ENCODE assay signal across 18 cellular contexts in genomic region chr14:101231828-101232227, GRCh38.
DNase-seq lines count a peak whose midpoint lies in the region; ATAC-seq and FAIRE-seq lines count a peak whose summit lies in the region.
"Had no signal": no experiment of that assay in that cellular context is flagged by ENCODE, and none has a peak within 500 bp of the region (broad histone marks: within the 10 kb centered on the region; RNA-seq: fewer than 3 reads in every experiment).

No MANE protein-coding gene starts in this region.

- H2BK12ac ChIP-seq in neuronal stem cell (ENCODE audit: low read length), result no peak overlapping the region

- H3K23ac ChIP-seq in neuronal stem cell (ENCODE audit: low read depth, low read length, poor library complexity), result no peak overlapping the region

- H3K36me3 ChIP-seq in neuronal stem cell (replicated peaks in 1 of 2; ENCODE audit: control insufficient read depth in 2 of 2, insufficient read depth in 2 of 2, low read length in 2 of 2), result no peaks in the 10 kb centered on the region
- H3K36me3 ChIP-seq: HAP-1, SJCRH30 had no signal

- peak; percentile 30 for DNase-seq in activated CD8-positive, alpha-beta memory T cell treated with anti-CD3 and anti-CD28 coated beads, Interleukin-2, amount 50 U/mL, for 48 hours
- DNase-seq in activated CD8-positive, alpha-beta memory T cell treated with anti-CD3 and anti-CD28 coated beads, Interleukin-2, amount 10 ng/mL, durations not matched to agents 7 days and 5 days, result no peak
- peak; percentile 28 for DNase-seq in ecto neural progenitor cell (ENCODE audit: low spot score)
- DNase-seq in neuronal stem cell (ENCODE audit: low spot score), result no peak
- no peak for DNase-seq in islet precursor cell
- DNase-seq in GM19239 (ENCODE audit: insufficient read length, low spot score), result no peak
- DNase-seq: 8988T; CD8-positive, alpha-beta memory T cell; GDM1; NCI-H187 treated with DMSO at 0.1 percent for 48 hours; NCI-H82; PC-3; SJCRH30 had no signal

- peaks cover 17 to 22% of the 10 kb centered on the region in 2 donors for H3K4me1 ChIP-seq in neuronal stem cell (ENCODE audit: control insufficient read depth in 2 of 2, insufficient read depth in 1 of 2, low read depth in 1 of 2, low read length in 2 of 2)
- H3K4me1 ChIP-seq: HAP-1 had no signal

- H3K9me3 ChIP-seq in neuronal stem cell (replicated peaks in 1 of 2; ENCODE audit: control insufficient read depth in 2 of 2, insufficient read depth in 1 of 2, low read depth in 1 of 2, low read length in 2 of 2), result no peaks in the 10 kb centered on the region
- H3K9me3 ChIP-seq: HAP-1, SJCRH30 had no signal

- no peak overlapping the region for H3K4me2 ChIP-seq in neuronal stem cell (ENCODE audit: insufficient read depth, low read length, poor library complexity, severe bottlenecking)

- no peak overlapping the region for H3K9ac ChIP-seq in neuronal stem cell (ENCODE audit: low read depth, low read length, poor library complexity)

- H3K4ac ChIP-seq in neuronal stem cell (ENCODE audit: low read length), result no peak overlapping the region

- CTCF ChIA-PET in activated CD8-positive, alpha-beta memory T cell treated with anti-CD3 and anti-CD28 coated beads, Interleukin-2, amount 10 ng/mL, durations not matched to agents 7 days and 5 days (lab: Charles Lee), result no interaction called here

- ATAC-seq in activated CD8-positive, alpha-beta memory T cell treated with anti-CD3 and anti-CD28 coated beads, Interleukin-2, amount 10 ng/mL, durations not matched to agents 7 days and 5 days, result no peak
- ATAC-seq in GM18498 (IDR thresholded peaks at IDR 0.05; ENCODE audit: unreplicated experiment) (no peak), GM21717 (IDR thresholded peaks at IDR 0.05; ENCODE audit: unreplicated experiment) (no peak)
- ATAC-seq: GM12878, PC-3 had no signal

- no peak for FAIRE-seq in GM19239 (lab: Jason Lieb, UNC)
- FAIRE-seq: GM12878, GM18507 had no signal

- no peak overlapping the region for H2AFZ ChIP-seq in neuronal stem cell (ENCODE audit: low read length)

- H4K8ac ChIP-seq in neuronal stem cell (ENCODE audit: low read depth, low read length), result no peak overlapping the region

- H4K91ac ChIP-seq in neuronal stem cell (ENCODE audit: low read depth, low read length, poor library complexity), result no peak overlapping the region

- H3K79me1 ChIP-seq in neuronal stem cell (ENCODE audit: low read depth, low read length), result no peaks in the 10 kb centered on the region

- H3K4me3 ChIP-seq in neuronal stem cell (ENCODE audit: low read length in 2 of 2), result no peak overlapping the region
- H3K4me3 ChIP-seq: GM12878, HAP-1, SJCRH30 had no signal

- H3K27ac Mint-ChIP-seq in activated CD8-positive, alpha-beta memory T cell treated with anti-CD3 and anti-CD28 coated beads, Interleukin-2, amount 10 ng/mL, durations not matched to agents 7 days and 5 days, result no peak overlapping the region
- H3K27ac Mint-ChIP-seq: CD8-positive, alpha-beta memory T cell had no signal

- peak overlapping the region; percentile 1 for H2BK15ac ChIP-seq in neuronal stem cell (ENCODE audit: low read length)

- no peaks in the 10 kb centered on the region for H3K27me3 ChIP-seq in neuronal stem cell (ENCODE audit: control insufficient read depth in 3 of 3, insufficient read depth in 3 of 3, low read depth in 1 of 3, low read length in 3 of 3)
- H3K27me3 ChIP-seq: SJCRH30 had no signal

- no peak overlapping the region for H2BK120ac ChIP-seq in neuronal stem cell (ENCODE audit: low read depth, low read length)

- no peaks in the 10 kb centered on the region for H3K27me3 Mint-ChIP-seq in activated CD8-positive, alpha-beta memory T cell treated with anti-CD3 and anti-CD28 coated beads, Interleukin-2, amount 10 ng/mL, durations not matched to agents 7 days and 5 days

- WGBS in neuronal stem cell (ENCODE audit: extremely low coverage in 2 of 2, insufficient read length in 2 of 2, insufficient replicate concordance in 1 of 2), 2 donors, result no CpG with 5 or more reads among the region's 4 CpGs

- H3K27ac ChIP-seq in neuronal stem cell (replicated peaks; ENCODE audit: low read length), result no peak overlapping the region
- H3K27ac ChIP-seq: SJCRH30 had no signal

- H2BK5ac ChIP-seq in neuronal stem cell (ENCODE audit: low read length), result no peak overlapping the region

- no peaks in the 10 kb centered on the region for H3K9me3 Mint-ChIP-seq in activated CD8-positive, alpha-beta memory T cell treated with anti-CD3 and anti-CD28 coated beads, Interleukin-2, amount 10 ng/mL, durations not matched to agents 7 days and 5 days (ENCODE audit: low read depth)
- H3K9me3 Mint-ChIP-seq: CD8-positive, alpha-beta memory T cell had no signal

- no peak overlapping the region for H3K4me3 Mint-ChIP-seq in activated CD8-positive, alpha-beta memory T cell treated with anti-CD3 and anti-CD28 coated beads, Interleukin-2, amount 10 ng/mL, durations not matched to agents 7 days and 5 days
- H3K4me3 Mint-ChIP-seq: CD8-positive, alpha-beta memory T cell had no signal

- H3K14ac ChIP-seq in neuronal stem cell (ENCODE audit: low read length), result no peak overlapping the region

- no peaks in the 10 kb centered on the region for H3K36me3 Mint-ChIP-seq in activated CD8-positive, alpha-beta memory T cell treated with anti-CD3 and anti-CD28 coated beads, Interleukin-2, amount 10 ng/mL, durations not matched to agents 7 days and 5 days
- H3K36me3 Mint-ChIP-seq: CD8-positive, alpha-beta memory T cell had no signal

- no peaks in the 10 kb centered on the region for H3K4me1 Mint-ChIP-seq in activated CD8-positive, alpha-beta memory T cell treated with anti-CD3 and anti-CD28 coated beads, Interleukin-2, amount 10 ng/mL, durations not matched to agents 7 days and 5 days
- H3K4me1 Mint-ChIP-seq: CD8-positive, alpha-beta memory T cell had no signal

- H3K18ac ChIP-seq in neuronal stem cell (ENCODE audit: low read length), result no peak overlapping the region

- H2AK5ac ChIP-seq in neuronal stem cell (ENCODE audit: low read depth, low read length), result no peak overlapping the region

Comparison
In these comparisons a context has a peak if more than half of its experiments do, and no peak if none do; other contexts are left out.
1. DNase-seq: peak in activated CD8-positive, alpha-beta memory T cell treated with anti-CD3 and anti-CD28 coated beads, Interleukin-2, amount 50 U/mL, for 48 hours (single experiment) and ecto neural progenitor cell (single experiment); none in activated CD8-positive, alpha-beta memory T cell treated with anti-CD3 and anti-CD28 coated beads, Interleukin-2, amount 10 ng/mL, durations not matched to agents 7 days and 5 days (single experiment), neuronal stem cell (single experiment), islet precursor cell (single experiment) and GM19239 (single experiment).